2 cellular contexts compared by ENCODE assay signal in genomic region chr4:5589495-5589894, GRCh38.
TF ChIP-seq lines count a peak whose summit lies in the region.

No MANE protein-coding gene starts in this region.

TF ChIP-seq in A549, 52 proteins besides CTCF, POLR2A, EP300 and RAD21 (continued from another document):
- TF ChIP-seq REST (IDR thresholded peaks at IDR 0.05): peak; percentile 55; the same call in 1 of the 2 replicates
- TF ChIP-seq FOSB (CRISPR knock-in tag; IDR thresholded peaks at IDR 0.05): no peak

TF ChIP-seq in HEK293, 187 proteins besides CTCF, POLR2A, EP300 and RAD21 (continued from another document):
- TF ChIP-seq SCRT1 (tag by site-specific recombination; IDR thresholded peaks at IDR 0.05; ENCODE audit: borderline replicate concordance): no peak
TF ChIP-seq in HEK293: peak in this region for 1.
